In genomic region chr6:97293198-97293696, GRCh38 we compare ENCODE assay signal across 1 cellular context.
TF ChIP-seq lines count a peak whose summit lies in the region.

No MANE protein-coding gene starts in this region.

TF ChIP-seq in IMR-90, 13 proteins besides CTCF, POLR2A, EP300 and RAD21 (continued from another document):
- no peak for TF ChIP-seq USF2 (IDR thresholded peaks at IDR 0.05; ENCODE audit: low read depth, low read length)
